In the genomic region with DNA sequence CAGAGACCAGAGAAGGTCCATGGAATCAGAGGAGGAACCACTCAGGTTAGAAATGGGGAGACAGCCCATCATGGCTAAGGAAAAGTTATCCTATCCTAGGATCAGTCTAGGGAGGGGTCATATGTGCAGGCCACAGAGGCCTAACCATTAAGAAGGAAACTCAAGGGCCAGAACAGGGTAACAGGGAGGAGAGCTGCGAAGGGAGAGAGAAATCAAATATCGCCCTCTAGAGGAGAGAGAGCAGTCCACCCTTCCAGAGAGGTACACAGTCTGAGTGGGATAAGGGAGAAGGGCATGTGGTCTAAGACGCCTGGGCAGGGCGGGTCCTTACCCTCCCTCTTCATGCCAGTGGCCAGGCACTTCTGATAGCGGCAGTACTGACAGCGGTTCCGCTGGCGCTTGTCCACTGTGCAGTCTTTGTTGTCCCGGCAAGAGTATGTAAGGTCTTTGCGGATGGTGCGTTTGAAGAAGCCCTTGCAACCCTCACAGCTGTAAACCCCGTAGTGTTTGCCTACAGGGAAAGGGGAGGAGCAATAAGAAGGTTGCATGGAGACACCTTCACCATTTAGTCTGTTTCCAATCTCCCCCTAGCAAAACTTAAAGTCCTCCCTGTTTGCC, we compare ENCODE assay signal across 8 cellular contexts. TPM values are rescaled to one million over a fixed set of nuclear protein-coding genes. Genes with fewer than 3 reads are reported as not detected.
DNase-seq lines count a peak whose midpoint lies in the region; ATAC-seq and TF ChIP-seq lines count a peak whose summit lies in the region.

No MANE protein-coding gene starts in this region.

- H3K4ac ChIP-seq in H9 (ENCODE audit: low read depth, low read length), result no peak overlapping the region

- in situ Hi-C loops in astrocyte of the spinal cord (cut with HindIII; ENCODE audit: low sequenced_read_pairs), result no loop called here

- no CpG with 5 or more reads among the region's 12 CpGs for WGBS in H9 (ENCODE audit: extremely low coverage, insufficient read length, low lambda C conversion rate)

- DNase-seq in DMS153 (lab: John Stamatoyannopoulos, UW) (peak; percentile 15), H9 (peak; percentile 72), NOMO-1 treated with dmso at 0.1 percent for 144 hours (lab: John Stamatoyannopoulos, UW; ENCODE audit: unreplicated experiment) (peak; percentile 59), astrocyte of the spinal cord (ENCODE audit: low read depth, low spot score) (peak; percentile 54), iPS-NIHi7 (ENCODE audit: extremely low spot score) (peak; percentile 81), NCI-H187 (lab: John Stamatoyannopoulos, UW) (no peak)

- no peaks in the 10 kb centered on the region for H3K79me1 ChIP-seq in H9 (ENCODE audit: insufficient read depth, low read depth, low read length, poor library complexity, severe bottlenecking)

- ATAC-seq in HG02571 (IDR thresholded peaks at IDR 0.05; ENCODE audit: unreplicated experiment), result no peak

- H3K56ac ChIP-seq in H9 (ENCODE audit: insufficient read length, low read depth, low read length), result no peak overlapping the region

- no peak overlapping the region for H2AK5ac ChIP-seq in H9 (ENCODE audit: insufficient read length, low read length)

- H2BK12ac ChIP-seq in H9 (ENCODE audit: insufficient read length, low read depth, low read length), result no peak overlapping the region

- H3K23ac ChIP-seq in H9 (ENCODE audit: insufficient read length, low read depth, low read length), result no peak overlapping the region

- H3T11ph ChIP-seq in H9 (ENCODE audit: low read length), result no peak overlapping the region

- no peak overlapping the region for H2AFZ ChIP-seq in H9 (ENCODE audit: low read length)

- H3K9me3 ChIP-seq in H9 (ENCODE audit: control insufficient read depth, low read depth, low read length), result no peaks in the 10 kb centered on the region

- no peak overlapping the region for H3K4me2 ChIP-seq in H9 (ENCODE audit: insufficient read depth, insufficient read length, low read length)

- no peak overlapping the region for H2BK5ac ChIP-seq in H9 (ENCODE audit: insufficient read length, low read length)

- no peak overlapping the region for H3K14ac ChIP-seq in H9 (ENCODE audit: insufficient read depth, low read length)

- H3K9ac ChIP-seq in H9 (ENCODE audit: extremely low read depth, insufficient read length, low read length), result no peak overlapping the region

- H3K4me1 ChIP-seq in H9 (ENCODE audit: insufficient read depth, low read length), result peaks cover 9% of the 10 kb centered on the region; the same call in 1 of the 2 replicates

- H4K8ac ChIP-seq in H9 (replicated peaks; ENCODE audit: insufficient read length, low read depth, low read length), result no peak overlapping the region

- no peak overlapping the region for H2BK120ac ChIP-seq in H9 (ENCODE audit: low read depth, low read length, poor library complexity, severe bottlenecking)

- H4K20me1 ChIP-seq in H9 (ENCODE audit: control insufficient read depth, insufficient read depth, insufficient read length), result no peaks in the 10 kb centered on the region

- H3K27ac ChIP-seq in H9 (ENCODE audit: insufficient read length, low read depth, low read length), result no peak overlapping the region

- H2BK15ac ChIP-seq in H9 (ENCODE audit: low read depth, low read length), result no peak overlapping the region

- no peak overlapping the region for H4K5ac ChIP-seq in H9 (ENCODE audit: insufficient read length, low read depth, low read length)

- peaks cover 4% of the 10 kb centered on the region; the same call in 1 of the 2 replicates for H3K79me2 ChIP-seq in H9 (ENCODE audit: insufficient read depth, low read length)

- peaks cover 14% of the 10 kb centered on the region for H3K23me2 ChIP-seq in H9 (ENCODE audit: insufficient read length, low read depth, low read length, poor library complexity, severe bottlenecking)

- no peak overlapping the region for H2BK20ac ChIP-seq in H9 (ENCODE audit: low read depth, low read length, poor library complexity, severe bottlenecking)

- peaks cover 27 to 48% (median 37%) of the 10 kb centered on the region in 3 experiments; a peak in 6 of 7 replicates for H3K36me3 Mint-ChIP-seq in H9 (ENCODE audit: insufficient read depth in 1 of 3, low read depth in 3 of 3)
- H3K36me3 Mint-ChIP-seq in stimulated activated naive CD8-positive, alpha-beta T cell treated with anti-CD3 and anti-CD28 coated beads, Interleukin-15, Interleukin-2, amounts not matched to agents 100 ng/mL and 50 ng/mL, for 24 hours (ENCODE audit: low read depth), result peaks cover 61% of the 10 kb centered on the region

- TF ChIP-seq CTCF in H9 (conservative IDR thresholded peaks at IDR 0.05) (peak; percentile 86), astrocyte of the spinal cord (IDR thresholded peaks at IDR 0.05; ENCODE audit: low read depth, low read length) (peak; percentile 78)

- H3K4me3 Mint-ChIP-seq in H9, result peak overlapping the region; percentile 28 to 44; a peak in 3 of 5 replicates
- peak overlapping the region; percentile 98 for H3K4me3 Mint-ChIP-seq in stimulated activated naive CD8-positive, alpha-beta T cell treated with anti-CD3 and anti-CD28 coated beads, Interleukin-15, Interleukin-2, amounts not matched to agents 100 ng/mL and 50 ng/mL, for 24 hours

- no peak overlapping the region for H3K18ac ChIP-seq in H9 (ENCODE audit: insufficient read length, low read depth, low read length)

- peak overlapping the region in 2 of 3 experiments; percentile 45 to 48; a peak in 3 of 7 replicates for H3K27ac Mint-ChIP-seq in H9
- H3K27ac Mint-ChIP-seq in stimulated activated naive CD8-positive, alpha-beta T cell treated with anti-CD3 and anti-CD28 coated beads, Interleukin-15, Interleukin-2, amounts not matched to agents 100 ng/mL and 50 ng/mL, for 24 hours, result peak overlapping the region; percentile 93

- H3K4me1 Mint-ChIP-seq in H9, result peaks cover 30 to 37% of the 10 kb centered on the region in 2 experiments
- H3K4me1 Mint-ChIP-seq in stimulated activated naive CD8-positive, alpha-beta T cell treated with anti-CD3 and anti-CD28 coated beads, Interleukin-15, Interleukin-2, amounts not matched to agents 100 ng/mL and 50 ng/mL, for 24 hours (ENCODE audit: low read depth), result peaks cover 63% of the 10 kb centered on the region

- H3K9me3 Mint-ChIP-seq in H9, result no peaks in the 10 kb centered on the region; a peak in 2 of 5 replicates
- H3K9me3 Mint-ChIP-seq in stimulated activated naive CD8-positive, alpha-beta T cell treated with anti-CD3 and anti-CD28 coated beads, Interleukin-15, Interleukin-2, amounts not matched to agents 100 ng/mL and 50 ng/mL, for 24 hours, result no peaks in the 10 kb centered on the region

- no peak overlapping the region for H3K4me3 ChIP-seq in astrocyte of the spinal cord (ENCODE audit: low read depth, low read length)

- H4K91ac ChIP-seq in H9 (ENCODE audit: insufficient read length, low read depth, low read length), result no peak overlapping the region

- peaks cover 7% of the 10 kb centered on the region for H3K27me3 Mint-ChIP-seq in H9 (ENCODE audit: low read depth)
- no peaks in the 10 kb centered on the region for H3K27me3 Mint-ChIP-seq in stimulated activated naive CD8-positive, alpha-beta T cell treated with anti-CD3 and anti-CD28 coated beads, Interleukin-15, Interleukin-2, amounts not matched to agents 100 ng/mL and 50 ng/mL, for 24 hours

- H3K27me3 ChIP-seq in H9 (ENCODE audit: insufficient read depth, low read length), result no peaks in the 10 kb centered on the region; the same call in 1 of the 2 replicates

RNA-seq across cellular contexts. Expression of a gene that starts 2.9 kb away (rescaled TPM):
- 14.8 and 16.8 TPM in 2 replicates for total RNA-seq in H9 (2021)

RNA-seq across cellular contexts. Expression of a gene that starts 3.1 kb away (rescaled TPM):
- 105 and 107 TPM in 2 replicates for total RNA-seq in H9 (2021)

RNA-seq across cellular contexts. Expression of a gene that starts 5.3 kb away (rescaled TPM):
- total RNA-seq in H9 (2021), result 2.0 and 2.3 TPM in 2 replicates

RNA-seq across cellular contexts. Expression of a gene that starts 6.9 kb away (rescaled TPM):
- total RNA-seq in H9 (2021), result 5.5 and 7.1 TPM in 2 replicates

RNA-seq across cellular contexts. Expression of a gene that starts 10.8 kb away (rescaled TPM):
- 29.8 and 31.0 TPM in 2 replicates for total RNA-seq in H9 (2021)

Comparison
In these comparisons a context has a peak if more than half of its experiments do, and no peak if none do; other contexts are left out.
1. DNase-seq: peak in DMS153 (single experiment), H9 (single experiment), NOMO-1 treated with dmso at 0.1 percent for 144 hours (single experiment), astrocyte of the spinal cord (single experiment) and iPS-NIHi7 (single experiment); none in NCI-H187 (0 of 2).